7 cellular contexts compared by ENCODE assay signal in genomic region chr12:120292411-120292660, GRCh38. TPM values are rescaled to one million over a fixed set of nuclear protein-coding genes. Genes with fewer than 3 reads are reported as not detected.
A peak's percentile ranks its signal among the peaks of the same experiment; 100 is the strongest.
DNase-seq lines count a peak whose midpoint lies in the region; ATAC-seq, FAIRE-seq and TF ChIP-seq lines count a peak whose summit lies in the region.

No MANE protein-coding gene starts in this region.

- no peak overlapping the region for H2BK120ac ChIP-seq in H1 (replicated peaks; ENCODE audit: low read depth, low read length)

- no peaks in the 10 kb centered on the region for H3K9me3 ChIP-seq in H1 (ENCODE audit: insufficient read depth in 2 of 2, low read depth in 1 of 2, low read length in 1 of 2)
- no peaks in the 10 kb centered on the region for H3K9me3 ChIP-seq in ovary

- POLR2A ChIA-PET in H1 (lab: Charles Lee; ENCODE audit: partially characterized antibody), result interaction anchor here (0.8 to 67.0 kb wide), 46 partner anchors 8 to 415 kb away, joined by 3 to 4270 read pairs (median 7); partner anchors contain the start of genes BICDL1, CIT, COX6A1 and DYNLL1

- peak overlapping the region; percentile 87 to 100 for H3K4me2 ChIP-seq in H1 (ENCODE audit: insufficient read depth in 1 of 2, low read depth in 2 of 2, low read length in 2 of 2)

- TF ChIP-seq POLR2A in H1 (IDR thresholded peaks at IDR 0.05; ENCODE audit: control extremely low read depth in 1 of 2, low read depth in 2 of 2, low read length in 2 of 2) (no peak), ovary (IDR thresholded peaks at IDR 0.05) (no peak)

- no peak overlapping the region for H4K91ac ChIP-seq in H1 (replicated peaks; ENCODE audit: insufficient read length, low read length)

- no peak overlapping the region for H2BK15ac ChIP-seq in H1 (ENCODE audit: low read length)

- H3K4me1 ChIP-seq in H1 (replicated peaks in 1 of 4; ENCODE audit: control insufficient read depth in 3 of 4, insufficient read depth in 4 of 4, low read length in 3 of 4), result peaks cover 4% of the 10 kb centered on the region in 4 experiments; a peak in 6 of 7 replicates
- H3K4me1 ChIP-seq in ovary (ENCODE audit: insufficient read depth), result peaks cover 3% of the 10 kb centered on the region

- H3K27me3 ChIP-seq in H1 (replicated peaks in 1 of 4; ENCODE audit: control insufficient read depth in 3 of 4, extremely low read depth in 1 of 4, insufficient read depth in 3 of 4, low read length in 3 of 4) (no peaks in the 10 kb centered on the region), ovary (no peaks in the 10 kb centered on the region)

- H2AFZ ChIP-seq in H1 (ENCODE audit: low read length), result no peak overlapping the region

- H3K14ac ChIP-seq in H1 (ENCODE audit: insufficient read length), result no peak overlapping the region

- H3K4me3 ChIP-seq in H1 (ENCODE audit: extremely low read depth in 1 of 4, insufficient read depth in 2 of 4, low read depth in 3 of 4, low read length in 4 of 4) (peak overlapping the region; percentile 72 to 91 (median 73)), ovary (peak overlapping the region; percentile 58)

- WGBS in H1 (ENCODE audit: extremely low coverage in 1 of 2, insufficient coverage in 1 of 2, insufficient read length in 1 of 2, insufficient replicate concordance in 2 of 2, low coverage in 1 of 2, low lambda C conversion rate in 2 of 2, missing lambda C conversion rate in 1 of 2), 2 experiments, result 2% methylated on average over 16 of the region's 17 CpGs; no CpG with 5 or more reads in 1 of the 2 experiments
- WGBS in ovary, 3 donors, result 0 to 1% (median 0%) methylated on average over 17 of the region's 17 CpGs

- no peaks in the 10 kb centered on the region for H3K79me1 ChIP-seq in H1 (ENCODE audit: low read depth, low read length)

- no peak overlapping the region for H3K56ac ChIP-seq in H1 (replicated peaks; ENCODE audit: insufficient read length, low read depth, low read length)

- H4K20me1 ChIP-seq in H1 (replicated peaks in 1 of 2; ENCODE audit: control insufficient read depth in 1 of 2, insufficient read depth in 2 of 2, low read length in 2 of 2), result no peaks in the 10 kb centered on the region

- peaks cover 7% of the 10 kb centered on the region; the same call in 1 of the 2 replicates for H3K23me2 ChIP-seq in H1 (ENCODE audit: low read depth, low read length)

- FAIRE-seq in H1 (lab: Jason Lieb, UNC), result no peak

- no peak for TF ChIP-seq RAD21 in H1 (IDR thresholded peaks at IDR 0.05 in 1 of 2, conservative IDR thresholded peaks at IDR 0.05 in 1 of 2; ENCODE audit: low read depth in 2 of 2, low read length in 2 of 2)

- H3K36me3 ChIP-seq in H1 (ENCODE audit: control insufficient read depth in 2 of 4, insufficient read depth in 4 of 4, low read length in 3 of 4) (no peaks in the 10 kb centered on the region), ovary (no peaks in the 10 kb centered on the region)

- intact Hi-C loops in ovary (cut with DNase I), result no loop called here

- no peak overlapping the region for H3K23ac ChIP-seq in H1 (ENCODE audit: insufficient read length)

- no peaks in the 10 kb centered on the region for H3K79me2 ChIP-seq in H1 (ENCODE audit: control insufficient read depth in 1 of 2, insufficient read depth in 2 of 2, low read length in 2 of 2)

- H3K18ac ChIP-seq in H1 (ENCODE audit: extremely low read depth, low read length), result no peak overlapping the region

- TF ChIP-seq CTCF in H1 (IDR thresholded peaks at IDR 0.05; ENCODE audit: control extremely low read depth in 1 of 3, insufficient read depth in 1 of 3, low read depth in 1 of 3, low read length in 3 of 3) (no peak), ovary (IDR thresholded peaks at IDR 0.05) (no peak)

- peak overlapping the region; percentile 100 for H3K27ac ChIP-seq in H1 (ENCODE audit: low read depth, low read length)
- H3K27ac ChIP-seq in ovary, result peak overlapping the region; percentile 80 to 96

- H2AK5ac ChIP-seq in H1 (ENCODE audit: low read depth, low read length), result peak overlapping the region; percentile 100; the same call in 1 of the 2 replicates

- H3K4ac ChIP-seq in H1 (replicated peaks; ENCODE audit: insufficient read length, low read depth, low read length), result no peak overlapping the region

- peak overlapping the region; percentile 92; the same call in 1 of the 2 replicates for H2BK12ac ChIP-seq in H1 (ENCODE audit: low read depth, low read length)

- CTCF ChIA-PET in H1 (lab: Charles Lee; ENCODE audit: partially characterized antibody), result interaction anchor here (1.3 to 11.9 kb wide), 6 partner anchors 9 to 63 kb away, joined by 3 to 148 read pairs (median 9); partner anchors contain the start of gene PXN

- H2BK20ac ChIP-seq in H1 (ENCODE audit: low read length), result no peak overlapping the region

- H4K5ac ChIP-seq in H1 (ENCODE audit: insufficient read length, low read depth, low read length), result peak overlapping the region; percentile 35

- DNase-seq in H1 (ENCODE audit: low read depth in 1 of 2, low spot score in 2 of 2), result no peak
- DNase-seq in ovary, result no peak
- DNase-seq in mucosa of gallbladder (ENCODE audit: low spot score), result no peak
- no peak for DNase-seq in GM03348 (ENCODE audit: low spot score)

- TF ChIP-seq EP300 in H1 (IDR thresholded peaks at IDR 0.05; ENCODE audit: borderline replicate concordance in 1 of 2, low read depth in 2 of 2, low read length in 2 of 2), result no peak
- TF ChIP-seq EP300 in ovary (IDR thresholded peaks at IDR 0.05), result no peak

- H3K9ac ChIP-seq in H1 (replicated peaks in 1 of 4; ENCODE audit: extremely low read depth in 1 of 4, low read depth in 3 of 4, low read length in 3 of 4), result peak overlapping the region in 3 of 4 experiments; percentile 97 to 99 (median 98); a peak in 6 of 7 replicates

- peak; percentile 3 for ATAC-seq in GM19351 (IDR thresholded peaks at IDR 0.05; ENCODE audit: unreplicated experiment)
- ATAC-seq in HG03520 (IDR thresholded peaks at IDR 0.05; ENCODE audit: unreplicated experiment), result peak; percentile 13
- ATAC-seq in HG03469 (IDR thresholded peaks at IDR 0.05; ENCODE audit: unreplicated experiment), result no peak

- H2BK5ac ChIP-seq in H1 (ENCODE audit: low read depth, low read length), result peak overlapping the region; percentile 100

- H4K8ac ChIP-seq in H1 (ENCODE audit: extremely low read depth, insufficient read depth, low read length), result peak overlapping the region; percentile 98; the same call in 1 of the 2 replicates

RNA-seq across cellular contexts. Expression of gene RNU4-2, which starts 0.6 kb away (rescaled TPM):
- 1,112 and 1,388 TPM in 2 replicates for total RNA-seq in H1 (2021; fragmentation: NEBNext Ultra II Directional; extraction: Animal tissue kit (Norgen Biotek cat#: 25700))
- under 0.01 TPM in 2 replicates for polyA plus RNA-seq in H1 (2011; rRNA removed)
- under 0.01 TPM for polyA plus RNA-seq in H1 (2011; cell fraction: cytosol; rRNA removed)
- polyA plus RNA-seq in H1 (2011; cell fraction: nucleus; rRNA removed), result under 0.01 TPM
- polyA plus RNA-seq in H1 (2012, experiment 1 of 2), result 129 to 168 TPM in 2 of 4 replicates, not detected in the others
- not detected for polyA plus RNA-seq in H1 (2012, experiment 2 of 2)
- not detected for polyA plus RNA-seq in H1 (2013, experiment 1 of 2)
- not detected for polyA plus RNA-seq in H1 (2013, experiment 2 of 2)
- 15,221 and 27,096 TPM in 2 replicates for polyA minus RNA-seq in H1 (2011; rRNA and poly(A)+ RNA removed)
- 41,377 TPM for polyA minus RNA-seq in H1 (2011; cell fraction: cytosol; rRNA and poly(A)+ RNA removed)
- under 0.01 TPM for polyA minus RNA-seq in H1 (2011; cell fraction: nucleus; rRNA and poly(A)+ RNA removed)
- total RNA-seq in ovary, result over 10,000 TPM in 5 of 7 donors, under 1 TPM in 2; under 0.01 to 29,369 (median 16,575) TPM
- not detected for polyA plus RNA-seq in ovary
- total RNA-seq in mucosa of gallbladder, result 5,171 TPM

RNA-seq across cellular contexts. Expression of gene RNU4-1, which starts 0.7 kb away (rescaled TPM):
- total RNA-seq in H1 (2021; fragmentation: NEBNext Ultra II Directional; extraction: Animal tissue kit (Norgen Biotek cat#: 25700)), result 1,424 and 1,786 TPM in 2 replicates
- polyA plus RNA-seq in H1 (2011; rRNA removed) (under 0.01 TPM in 2 replicates), ovary (not detected)
- polyA plus RNA-seq in H1 (2011; cell fraction: cytosol; rRNA removed), result under 0.01 TPM
- under 0.01 TPM for polyA plus RNA-seq in H1 (2011; cell fraction: nucleus; rRNA removed)
- polyA plus RNA-seq in H1 (2012, experiment 1 of 2), result 269 to 479 TPM in 2 of 4 replicates, not detected in the others
- polyA plus RNA-seq in H1 (2012, experiment 2 of 2), result not detected
- not detected for polyA plus RNA-seq in H1 (2013, experiment 1 of 2)
- not detected for polyA plus RNA-seq in H1 (2013, experiment 2 of 2)
- 17,972 and 34,273 TPM in 2 replicates for polyA minus RNA-seq in H1 (2011; rRNA and poly(A)+ RNA removed)
- 67,273 TPM for polyA minus RNA-seq in H1 (2011; cell fraction: cytosol; rRNA and poly(A)+ RNA removed)
- under 0.01 TPM for polyA minus RNA-seq in H1 (2011; cell fraction: nucleus; rRNA and poly(A)+ RNA removed)
- total RNA-seq in ovary (1,000 to 10,000 TPM in 5 of 7 donors, under 1 TPM in 2; under 0.01 to 4,499 (median 2,193) TPM), mucosa of gallbladder (1,216 TPM)

RNA-seq across cellular contexts. Expression of gene SIRT4, which starts 9.8 kb away (rescaled TPM):
- total RNA-seq in H1 (2021; fragmentation: NEBNext Ultra II Directional; extraction: Animal tissue kit (Norgen Biotek cat#: 25700)), result 2.3 and 4.1 TPM in 2 replicates
- polyA plus RNA-seq in H1 (2011; rRNA removed) (2.7 and 3.8 TPM in 2 replicates), ovary (1 to 10 TPM; 2.0 to 2.8 TPM)
- 4.1 TPM for polyA plus RNA-seq in H1 (2011; cell fraction: cytosol; rRNA removed)
- polyA plus RNA-seq in H1 (2011; cell fraction: nucleus; rRNA removed), result 3.0 TPM
- polyA plus RNA-seq in H1 (2012, experiment 1 of 2), result 2.8 to 5.4 TPM (median 4.4 TPM) in 4 replicates
- 3.1 TPM for polyA plus RNA-seq in H1 (2012, experiment 2 of 2)
- polyA plus RNA-seq in H1 (2013, experiment 1 of 2), result 1.4 TPM
- 2.1 TPM for polyA plus RNA-seq in H1 (2013, experiment 2 of 2)
- 2.5 and 3.1 TPM in 2 replicates for polyA minus RNA-seq in H1 (2011; rRNA and poly(A)+ RNA removed)
- polyA minus RNA-seq in H1 (2011; cell fraction: cytosol; rRNA and poly(A)+ RNA removed), result 1.9 TPM
- polyA minus RNA-seq in H1 (2011; cell fraction: nucleus; rRNA and poly(A)+ RNA removed), result 1.4 TPM
- total RNA-seq in ovary (1 to 10 TPM in 5 of 7 donors, under 1 TPM in 2; 0.87 to 4.6 (median 1.4) TPM), mucosa of gallbladder (3.8 TPM)

RNA-seq across cellular contexts. Expression of gene PXN, which starts 26.8 kb away (rescaled TPM):
- 105 and 109 TPM in 2 replicates for total RNA-seq in H1 (2021; fragmentation: NEBNext Ultra II Directional; extraction: Animal tissue kit (Norgen Biotek cat#: 25700))
- polyA plus RNA-seq in H1 (2011; rRNA removed) (51.0 and 89.2 TPM in 2 replicates), ovary (10 to 100 TPM; 34.7 to 49.2 TPM)
- polyA plus RNA-seq in H1 (2011; cell fraction: cytosol; rRNA removed), result 29.0 TPM
- polyA plus RNA-seq in H1 (2011; cell fraction: nucleus; rRNA removed), result 80.4 TPM
- 58.2 to 73.1 TPM (median 70.3 TPM) in 4 replicates for polyA plus RNA-seq in H1 (2012, experiment 1 of 2)
- polyA plus RNA-seq in H1 (2012, experiment 2 of 2), result 83.1 TPM
- polyA plus RNA-seq in H1 (2013, experiment 1 of 2), result 88.7 TPM
- polyA plus RNA-seq in H1 (2013, experiment 2 of 2), result 91.0 TPM
- 45.0 and 62.0 TPM in 2 replicates for polyA minus RNA-seq in H1 (2011; rRNA and poly(A)+ RNA removed)
- polyA minus RNA-seq in H1 (2011; cell fraction: cytosol; rRNA and poly(A)+ RNA removed), result 30.5 TPM
- 33.2 TPM for polyA minus RNA-seq in H1 (2011; cell fraction: nucleus; rRNA and poly(A)+ RNA removed)
- total RNA-seq in ovary (10 to 100 TPM; 25.0 to 78.0 (median 44.7) TPM), mucosa of gallbladder (119 TPM)

RNA-seq across cellular contexts. Expression of gene PLA2G1B, which starts 35.2 kb away (rescaled TPM):
- not detected in 2 replicates for total RNA-seq in H1 (2021; fragmentation: NEBNext Ultra II Directional; extraction: Animal tissue kit (Norgen Biotek cat#: 25700))
- 0.19 TPM in 1 of 2 replicates, not detected in the other for polyA plus RNA-seq in H1 (2011; rRNA removed)
- polyA plus RNA-seq in H1 (2011; cell fraction: cytosol; rRNA removed), result not detected
- not detected for polyA plus RNA-seq in H1 (2011; cell fraction: nucleus; rRNA removed)
- polyA plus RNA-seq in H1 (2012, experiment 1 of 2), result not detected in 4 replicates
- polyA plus RNA-seq in H1 (2012, experiment 2 of 2), result not detected
- not detected for polyA plus RNA-seq in H1 (2013, experiment 1 of 2)
- polyA plus RNA-seq in H1 (2013, experiment 2 of 2), result not detected
- polyA minus RNA-seq in H1 (2011; rRNA and poly(A)+ RNA removed), result not detected in 2 replicates
- polyA minus RNA-seq in H1 (2011; cell fraction: cytosol; rRNA and poly(A)+ RNA removed), result not detected
- not detected for polyA minus RNA-seq in H1 (2011; cell fraction: nucleus; rRNA and poly(A)+ RNA removed)
- 10 to 100 TPM in 2 of 7 donors, 1 to 10 TPM in 4, under 1 TPM in 1; 0.67 to 17.0 (median 2.9) TPM for total RNA-seq in ovary
- 1 to 10 TPM; 7.1 to 7.4 TPM for polyA plus RNA-seq in ovary
- 4.7 TPM for total RNA-seq in mucosa of gallbladder
